1 cellular context compared by ENCODE assay signal in genomic region chr17:41800601-41801373, GRCh38.
TF ChIP-seq lines count a peak whose summit lies in the region.

No MANE protein-coding gene starts in this region.

TF ChIP-seq in HepG2, 621 proteins besides CTCF, POLR2A, EP300 and RAD21 (continued from another document and continues in another):
- TF ChIP-seq HDAC1 (CRISPR knock-in tag; IDR thresholded peaks at IDR 0.05), result peak; percentile 76
- no peak for TF ChIP-seq MTF2 (CRISPR knock-in tag; IDR thresholded peaks at IDR 0.05; ENCODE audit: borderline replicate concordance)
- no peak for TF ChIP-seq TBP (CRISPR knock-in tag; IDR thresholded peaks at IDR 0.05)
- TF ChIP-seq GATA4 (IDR thresholded peaks at IDR 0.05; ENCODE audit: borderline replicate concordance, low read depth), result no peak
- peak; percentile 46; the same call in 1 of the 2 replicates for TF ChIP-seq ARID4A (CRISPR knock-in tag; IDR thresholded peaks at IDR 0.05; ENCODE audit: borderline replicate concordance)
- TF ChIP-seq NR0B2 (CRISPR knock-in tag; IDR thresholded peaks at IDR 0.05), result no peak
- peak; percentile 81; the same call in 1 of the 2 replicates for TF ChIP-seq ZC3H13 (CRISPR knock-in tag; IDR thresholded peaks at IDR 0.05)
- 0 out of 2 replicates have a peak, but pooled peaks have one; percentile 24 for TF ChIP-seq CEBPG (CRISPR knock-in tag; IDR thresholded peaks at IDR 0.05)
- TF ChIP-seq ARID2 (CRISPR knock-in tag; IDR thresholded peaks at IDR 0.05; ENCODE audit: borderline replicate concordance), result peak; percentile 78; the same call in 1 of the 2 replicates
- TF ChIP-seq ZFP62 (CRISPR knock-in tag; IDR thresholded peaks at IDR 0.05), result no peak
- 0 out of 2 replicates have a peak, but pooled peaks have one; percentile 25 for TF ChIP-seq MEIS1 (CRISPR knock-in tag; IDR thresholded peaks at IDR 0.05; ENCODE audit: borderline replicate concordance)
- 0 out of 2 replicates have a peak, but pooled peaks have one; percentile 28 for TF ChIP-seq BRF2 (CRISPR knock-in tag; IDR thresholded peaks at IDR 0.05)
- TF ChIP-seq KLF13 (CRISPR knock-in tag; IDR thresholded peaks at IDR 0.05), result no peak
- peak; percentile 38; the same call in 1 of the 2 replicates for TF ChIP-seq BORCS8-MEF2B (CRISPR knock-in tag; IDR thresholded peaks at IDR 0.05)
- no peak for TF ChIP-seq FOXK2 (IDR thresholded peaks at IDR 0.05)
- TF ChIP-seq ZNF326 (CRISPR knock-in tag; IDR thresholded peaks at IDR 0.05; ENCODE audit: borderline replicate concordance), result no peak
- no peak for TF ChIP-seq HNRNPK (IDR thresholded peaks at IDR 0.05; ENCODE audit: low read depth, low read length, poor library complexity, severe bottlenecking)
- TF ChIP-seq ZBTB34 (CRISPR knock-in tag; IDR thresholded peaks at IDR 0.05), result no peak
- TF ChIP-seq LCORL (IDR thresholded peaks at IDR 0.05), result no peak
- TF ChIP-seq LCORL (CRISPR knock-in tag; IDR thresholded peaks at IDR 0.05), result peak; percentile 66; the same call in 1 of the 2 replicates
- TF ChIP-seq E2F1 (CRISPR knock-in tag; IDR thresholded peaks at IDR 0.05), result no peak
- 0 out of 2 replicates have a peak, but pooled peaks have one; percentile 22 for TF ChIP-seq ZHX1 (CRISPR knock-in tag; IDR thresholded peaks at IDR 0.05; ENCODE audit: low read depth)
- peak in 1 of 2 experiments; percentile 27; a peak in 1 of 4 replicates for TF ChIP-seq HMGXB4 (CRISPR knock-in tag; IDR thresholded peaks at IDR 0.05; ENCODE audit: borderline replicate concordance in 1 of 2, low read depth in 1 of 2)
- no peak for TF ChIP-seq ZNF788 (CRISPR knock-in tag; IDR thresholded peaks at IDR 0.05; ENCODE audit: borderline replicate concordance)
- 0 out of 2 replicates have a peak, but pooled peaks have one; percentile 68 for TF ChIP-seq ZBTB1 (CRISPR knock-in tag; IDR thresholded peaks at IDR 0.05; ENCODE audit: borderline replicate concordance)
- TF ChIP-seq XBP1 (CRISPR knock-in tag; IDR thresholded peaks at IDR 0.05), result no peak
- TF ChIP-seq SP2 (CRISPR knock-in tag; IDR thresholded peaks at IDR 0.05), result peak; percentile 47; the same call in 1 of the 2 replicates
- TF ChIP-seq ZNF264 (CRISPR knock-in tag; IDR thresholded peaks at IDR 0.05), result no peak
- TF ChIP-seq SALL1 (CRISPR knock-in tag; IDR thresholded peaks at IDR 0.05), result peak; percentile 74
- no peak for TF ChIP-seq ZNF792 (CRISPR knock-in tag; IDR thresholded peaks at IDR 0.05)
- 0 out of 2 replicates have a peak, but pooled peaks have one; percentile 50 for TF ChIP-seq ZNF354B (CRISPR knock-in tag; IDR thresholded peaks at IDR 0.05)
- TF ChIP-seq ZBTB2 (CRISPR knock-in tag; IDR thresholded peaks at IDR 0.05; ENCODE audit: low read depth), result no peak
- no peak for TF ChIP-seq NCOA1 (CRISPR knock-in tag; IDR thresholded peaks at IDR 0.05)
- no peak for TF ChIP-seq ZNF691 (CRISPR knock-in tag; IDR thresholded peaks at IDR 0.05; ENCODE audit: borderline replicate concordance, low read depth)
